Comparison of ENCODE assay signal across 8 cellular contexts in the genomic region with DNA sequence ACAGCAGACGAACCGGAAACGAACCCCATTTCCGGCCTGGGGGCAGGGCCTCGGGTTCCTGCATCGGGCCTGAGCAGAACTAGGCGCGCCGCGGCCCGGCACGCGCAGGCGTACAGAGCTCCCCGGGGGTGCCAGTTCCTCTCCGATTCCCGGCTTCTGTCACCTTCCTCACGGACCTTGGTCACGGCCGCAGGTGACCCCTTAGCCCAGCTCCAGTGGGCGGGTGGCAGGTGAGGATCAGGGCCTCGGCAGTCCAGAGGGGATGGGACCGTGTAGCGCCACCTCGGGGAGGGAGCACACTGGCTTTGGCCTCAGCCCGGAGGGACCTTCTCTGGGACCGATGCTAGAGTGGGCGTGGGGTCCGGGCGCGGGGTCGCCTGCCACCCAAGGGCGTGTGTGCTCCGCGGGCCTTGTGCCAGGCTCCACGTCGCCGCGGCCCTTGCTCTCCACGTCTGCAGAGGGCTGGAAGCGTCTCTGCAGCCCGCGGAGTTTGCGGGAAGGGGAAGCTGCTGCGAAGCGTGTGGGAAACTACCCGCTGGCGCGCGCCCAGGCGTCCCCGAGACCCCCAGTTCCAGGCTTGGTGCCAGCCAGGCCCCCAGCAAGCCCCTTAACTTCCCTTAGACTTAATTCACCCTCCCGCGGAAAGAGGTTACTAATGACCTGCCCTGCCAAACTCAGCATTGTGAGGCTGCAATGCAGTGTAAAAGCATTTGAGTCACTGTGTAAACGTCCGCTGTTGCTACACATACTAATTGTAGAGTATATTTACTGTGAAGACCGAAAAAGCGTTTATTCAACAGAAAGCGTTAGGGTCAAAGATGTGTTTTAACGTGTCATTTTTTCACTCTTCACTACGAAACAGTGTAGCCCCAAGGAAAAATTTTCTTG. TPM values are rescaled to one million over a fixed set of nuclear protein-coding genes. Genes with fewer than 3 reads are reported as not detected.
DNase-seq lines count a peak whose midpoint lies in the region; ATAC-seq and TF ChIP-seq lines count a peak whose summit lies in the region.

A gene (plus strand): TSS at position 48 of the 888 bp plus-strand sequence. CDS start 7,930 bp downstream, outside the sequence.

- H3K4me3 ChIP-seq in kidney epithelial cell (ENCODE audit: low read depth, low read length), result peak within 1 kb of the TSS; percentile 86

- TF ChIP-seq CTCF in kidney epithelial cell (IDR thresholded peaks at IDR 0.05; ENCODE audit: insufficient read depth, low read length, poor library complexity, severe bottlenecking), result peak; percentile 64

- ATAC-seq in GM18861 (IDR thresholded peaks at IDR 0.05; ENCODE audit: unreplicated experiment), result peak; percentile 68
- ATAC-seq in HG03097 (IDR thresholded peaks at IDR 0.05; ENCODE audit: low FRiP score, unreplicated experiment), result peak; percentile 80

- DNase-seq in AG08395 (ENCODE audit: low spot score) (peak; percentile 91), NCI-H446 treated with DMSO at 0.1 percent for 48 hours (lab: John Stamatoyannopoulos, UW) (peak; percentile 74), cerebellar nuclear complex (lab: John Stamatoyannopoulos, UW) (peak; percentile 27 to 76), kidney epithelial cell (ENCODE audit: low read depth) (peak; percentile 50)
- DNase-seq in activated CD4-positive, CD25-positive, alpha-beta regulatory T cell treated with anti-CD3 and anti-CD28 coated beads, Interleukin-2, amount 50 U/mL, for 72 hours, result peak; percentile 92
- peak; percentile 73 to 89 for DNase-seq in stimulated activated CD4-positive, alpha-beta T cell treated with anti-CD3 and anti-CD28 coated beads, Interleukin-1b, Interleukin-23, amount 100 ng/mL, for 1 hour (ENCODE audit: low read depth in 2 of 2)

- H3K27me3 ChIP-seq in kidney epithelial cell (ENCODE audit: control insufficient read depth, insufficient read depth, low read length), result no peaks in the 10 kb centered on the region

- H3K36me3 ChIP-seq in kidney epithelial cell (ENCODE audit: control insufficient read depth, insufficient read depth, low read length), result no peaks in the 10 kb centered on the region

RNA-seq across cellular contexts. Expression of the gene that starts here (rescaled TPM):
- 47.7 and 67.0 TPM in 2 replicates for total RNA-seq in kidney epithelial cell

Comparison
In these comparisons a context has a peak if more than half of its experiments do, and no peak if none do; other contexts are left out.
1. Peak in every context shown above with its lines: DNase-seq, ATAC-seq and H3K4me3 ChIP-seq.